8 cellular contexts compared by ENCODE assay signal in genomic region chr5:160439205-160439600, GRCh38.
A peak's percentile ranks its signal among the peaks of the same experiment; 100 is the strongest.
DNase-seq lines count a peak whose midpoint lies in the region; ATAC-seq and TF ChIP-seq lines count a peak whose summit lies in the region.

No MANE protein-coding gene starts in this region.

- TF ChIP-seq POLR2A in GM15510 (IDR thresholded peaks at IDR 0.05; ENCODE audit: borderline replicate concordance, extremely low read depth, insufficient read length) = peak; percentile 34

- TF ChIP-seq CTCF in retinal pigment epithelial cell (conservative IDR thresholded peaks at IDR 0.05; ENCODE audit: low read depth, low read length) = peak; percentile 91

- peak overlapping the region; percentile 38 for H3K4me3 ChIP-seq in retinal pigment epithelial cell (ENCODE audit: low read length)

- peak; percentile 72 for DNase-seq in NCI-H1417 treated with DMSO at 0.1 percent for 48 hours (lab: John Stamatoyannopoulos, UW)
- DNase-seq in T-helper 2 cell = peak; percentile 75 to 90 (median 80)
- peak in 57 of 58 donors; percentile 21 to 92 (median 69) for DNase-seq in anterior cingulate cortex (lab: John Stamatoyannopoulos, UW)
- DNase-seq in hippocampal formation (lab: John Stamatoyannopoulos, UW) = peak; percentile 68 to 73
- no peak for DNase-seq in retinal pigment epithelial cell (ENCODE audit: low read depth)
- no peak for DNase-seq in NCI-H510A (lab: John Stamatoyannopoulos, UW)

- peak; percentile 56 for ATAC-seq in HG02840 (IDR thresholded peaks at IDR 0.05; ENCODE audit: low FRiP score, unreplicated experiment)

Comparison
In these comparisons a context has a peak if more than half of its experiments do, and no peak if none do; other contexts are left out.
1. DNase-seq: peak in NCI-H1417 treated with DMSO at 0.1 percent for 48 hours (single experiment), T-helper 2 cell (5 of 5), anterior cingulate cortex (57 of 58) and hippocampal formation (2 of 2); none in retinal pigment epithelial cell (single experiment) and NCI-H510A (single experiment).